In the genomic region with DNA sequence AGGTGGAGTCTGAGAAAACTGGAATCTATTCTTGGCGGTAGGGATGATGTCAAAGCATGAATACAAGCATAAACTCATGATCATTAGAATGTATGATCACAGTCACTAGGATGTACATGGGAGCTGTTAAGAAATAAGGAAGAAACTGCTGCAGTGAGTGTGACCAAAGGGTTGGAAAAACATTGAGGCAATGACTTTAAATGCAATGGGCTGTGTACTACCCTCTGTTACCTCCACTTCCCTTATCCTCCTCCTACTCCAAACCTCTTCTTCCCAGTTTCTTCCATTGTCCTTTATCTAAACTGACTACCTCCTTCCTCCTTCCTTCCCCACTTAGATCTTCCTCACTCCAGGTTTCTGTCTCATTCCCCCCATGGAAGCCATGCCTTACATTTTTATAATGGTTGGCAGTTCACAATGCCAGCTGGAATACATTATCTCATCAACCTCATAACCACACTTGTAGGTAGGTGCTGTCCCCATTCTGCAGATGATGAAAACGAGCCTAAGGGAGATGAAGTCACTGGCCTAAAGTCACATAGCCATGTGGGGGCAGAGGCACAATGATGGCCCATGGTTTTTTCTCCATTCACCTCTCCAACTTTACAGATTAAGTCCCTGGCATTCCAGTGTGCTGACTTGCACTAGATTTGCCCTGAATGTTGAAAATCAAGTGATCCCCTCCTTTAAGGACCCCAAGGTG, we compare ENCODE assay signal across 20 cellular contexts. TPM values are rescaled to one million over a fixed set of nuclear protein-coding genes. Genes with fewer than 3 reads are reported as not detected.
DNase-seq lines count a peak whose midpoint lies in the region; ATAC-seq lines count a peak whose summit lies in the region.
"Had no signal": no experiment of that assay in that cellular context is flagged by ENCODE, and none has a peak within 500 bp of the region (broad histone marks: within the 10 kb centered on the region; RNA-seq: fewer than 3 reads in every experiment).

No MANE protein-coding gene starts in this region.

- no peaks in the 10 kb centered on the region for H3K36me3 Mint-ChIP-seq in activated naive CD4-positive, alpha-beta T cell treated with anti-CD3 and anti-CD28 coated beads for 36 hours (ENCODE audit: low read depth)
- H3K36me3 Mint-ChIP-seq in activated naive CD4-positive, alpha-beta T cell treated with anti-CD3 and anti-CD28 coated beads, Interleukin-2, amount 10 ng/mL, durations not matched to agents 7 days and 5 days, result peaks cover 2% of the 10 kb centered on the region
- H3K36me3 Mint-ChIP-seq in activated T-cell treated with anti-CD3 and anti-CD28 coated beads, Interleukin-2, amount 50 U/mL, for 72 hours (ENCODE audit: insufficient read depth in 2 of 2), result peaks cover 4% of the 10 kb centered on the region in 2 donors
- H3K36me3 Mint-ChIP-seq in stimulated activated naive B cell treated with anti-CD40 and anti-IgM and Interleukin-4, amounts not matched to agents 10 μg/mL and 1 μg/mL and 100 μg/mL, for 72 hours, result no peaks in the 10 kb centered on the region
- H3K36me3 Mint-ChIP-seq: CD4-positive, alpha-beta memory T cell had no signal

- intact Hi-C loops in activated naive CD4-positive, alpha-beta T cell treated with anti-CD3 and anti-CD28 coated beads for 36 hours (cut with micrococcal nuclease), result loop anchor here (1.0 to 5.0 kb wide), 4 partner anchors 22 to 184 kb away; partner anchors contain the start of gene TNFSF15
- intact Hi-C loops in left ventricle myocardium superior (cut with micrococcal nuclease), result no loop called here

- no peaks in the 10 kb centered on the region for H3K9me3 Mint-ChIP-seq in activated naive CD4-positive, alpha-beta T cell treated with anti-CD3 and anti-CD28 coated beads for 36 hours
- H3K9me3 Mint-ChIP-seq in activated naive CD4-positive, alpha-beta T cell treated with anti-CD3 and anti-CD28 coated beads, Interleukin-2, amount 10 ng/mL, durations not matched to agents 7 days and 5 days, result peaks cover 2% of the 10 kb centered on the region
- H3K9me3 Mint-ChIP-seq in activated T-cell treated with anti-CD3 and anti-CD28 coated beads, Interleukin-2, amount 50 U/mL, for 72 hours, result peaks cover 0 to 2% of the 10 kb centered on the region in 2 donors
- H3K9me3 Mint-ChIP-seq in stimulated activated naive B cell treated with anti-CD40 and anti-IgM and Interleukin-4, amounts not matched to agents 10 μg/mL and 1 μg/mL and 100 μg/mL, for 72 hours, result peaks cover 3% of the 10 kb centered on the region in 2 donors
- H3K9me3 Mint-ChIP-seq: CD4-positive, alpha-beta memory T cell had no signal

- no peak for DNase-seq in activated CD4-positive, CD25-positive, alpha-beta regulatory T cell treated with anti-CD3 and anti-CD28 coated beads, Interleukin-2, amount 50 U/mL, for 72 hours
- peak; percentile 52 for DNase-seq in activated naive CD4-positive, alpha-beta T cell treated with anti-CD3 and anti-CD28 coated beads for 36 hours
- no peak for DNase-seq in activated naive CD4-positive, alpha-beta T cell treated with anti-CD3 and anti-CD28 coated beads, Interleukin-2, amount 10 ng/mL, durations not matched to agents 7 days and 5 days
- peak; percentile 22 to 42 for DNase-seq in activated T-cell treated with anti-CD3 and anti-CD28 coated beads, Interleukin-2, amount 50 U/mL, for 72 hours
- peak; percentile 22 for DNase-seq in stimulated activated naive B cell treated with anti-CD40 and anti-IgM and Interleukin-4, amounts not matched to agents 10 μg/mL and 1 μg/mL and 100 μg/mL, for 72 hours
- DNase-seq in left ventricle myocardium superior (no peak), dermis blood vessel endothelial cell (no peak)
- DNase-seq: BE2C; Calu3; CD4-positive, alpha-beta memory T cell; DMS53; H7; NCI-H1048; NCI-H1436 treated with DMSO at 0.1 percent for 48 hours; NCI-H2029 treated with DMSO at 0.1 percent for 48 hours; NCI-H2171 treated with DMSO at 0.1 percent for 48 hours; NCI-H748 treated with DMSO at 0.1 percent for 48 hours had no signal

- peaks cover 18% of the 10 kb centered on the region for H3K4me1 Mint-ChIP-seq in activated naive CD4-positive, alpha-beta T cell treated with anti-CD3 and anti-CD28 coated beads for 36 hours (ENCODE audit: low read depth)
- H3K4me1 Mint-ChIP-seq in activated naive CD4-positive, alpha-beta T cell treated with anti-CD3 and anti-CD28 coated beads, Interleukin-2, amount 10 ng/mL, durations not matched to agents 7 days and 5 days, result peaks cover 6% of the 10 kb centered on the region
- peaks cover 44% of the 10 kb centered on the region for H3K4me1 Mint-ChIP-seq in activated T-cell treated with anti-CD3 and anti-CD28 coated beads, Interleukin-2, amount 50 U/mL, for 72 hours (ENCODE audit: low read depth)
- H3K4me1 Mint-ChIP-seq in stimulated activated naive B cell treated with anti-CD40 and anti-IgM and Interleukin-4, amounts not matched to agents 10 μg/mL and 1 μg/mL and 100 μg/mL, for 72 hours, result peaks cover 8 to 9% of the 10 kb centered on the region in 2 donors

- ATAC-seq in activated CD4-positive, CD25-positive, alpha-beta regulatory T cell treated with anti-CD3 and anti-CD28 coated beads, Interleukin-2, amount 50 U/mL, for 24 hours, result peak; percentile 60 to 65
- ATAC-seq in activated T-cell treated with anti-CD3 and anti-CD28 coated beads, Interleukin-2, amount 50 U/mL, for 72 hours (replicated peaks in 1 of 2), result peak; percentile 97 to 99
- peak; percentile 91 to 98 for ATAC-seq in stimulated activated naive B cell treated with anti-CD40 and anti-IgM and Interleukin-4, amounts not matched to agents 10 μg/mL and 1 μg/mL and 100 μg/mL, for 72 hours (replicated peaks)
- no peak for ATAC-seq in left ventricle myocardium superior
- ATAC-seq: HepG2 had no signal

- H3K4me3 Mint-ChIP-seq in activated naive CD4-positive, alpha-beta T cell treated with anti-CD3 and anti-CD28 coated beads for 36 hours, result no peak overlapping the region
- H3K4me3 Mint-ChIP-seq in activated naive CD4-positive, alpha-beta T cell treated with anti-CD3 and anti-CD28 coated beads, Interleukin-2, amount 10 ng/mL, durations not matched to agents 7 days and 5 days, result no peak overlapping the region
- H3K4me3 Mint-ChIP-seq in activated T-cell treated with anti-CD3 and anti-CD28 coated beads, Interleukin-2, amount 50 U/mL, for 72 hours, result peak overlapping the region in 1 of 2 donors; percentile 25
- H3K4me3 Mint-ChIP-seq in stimulated activated naive B cell treated with anti-CD40 and anti-IgM and Interleukin-4, amounts not matched to agents 10 μg/mL and 1 μg/mL and 100 μg/mL, for 72 hours, result no peak overlapping the region
- H3K4me3 Mint-ChIP-seq: CD4-positive, alpha-beta memory T cell had no signal

- H3K27me3 Mint-ChIP-seq in activated naive CD4-positive, alpha-beta T cell treated with anti-CD3 and anti-CD28 coated beads for 36 hours (ENCODE audit: low read depth), result no peaks in the 10 kb centered on the region
- peaks cover 5% of the 10 kb centered on the region for H3K27me3 Mint-ChIP-seq in activated naive CD4-positive, alpha-beta T cell treated with anti-CD3 and anti-CD28 coated beads, Interleukin-2, amount 10 ng/mL, durations not matched to agents 7 days and 5 days
- peaks cover 20% of the 10 kb centered on the region for H3K27me3 Mint-ChIP-seq in activated T-cell treated with anti-CD3 and anti-CD28 coated beads, Interleukin-2, amount 50 U/mL, for 72 hours (ENCODE audit: low read depth)
- peaks cover 13 to 29% of the 10 kb centered on the region in 2 donors for H3K27me3 Mint-ChIP-seq in stimulated activated naive B cell treated with anti-CD40 and anti-IgM and Interleukin-4, amounts not matched to agents 10 μg/mL and 1 μg/mL and 100 μg/mL, for 72 hours
- H3K27me3 Mint-ChIP-seq: CD4-positive, alpha-beta memory T cell had no signal

- CTCF ChIA-PET in activated naive CD4-positive, alpha-beta T cell treated with anti-CD3 and anti-CD28 coated beads for 36 hours (lab: Charles Lee), result no interaction called here
- CTCF ChIA-PET in activated naive CD4-positive, alpha-beta T cell treated with anti-CD3 and anti-CD28 coated beads, Interleukin-2, amount 10 ng/mL, durations not matched to agents 7 days and 5 days (lab: Charles Lee), result interaction anchor here (0.6 kb wide), 1 partner anchor 62 kb away, joined by 3 read pairs; no protein-coding TSS in a partner anchor

- H3K27ac Mint-ChIP-seq in activated naive CD4-positive, alpha-beta T cell treated with anti-CD3 and anti-CD28 coated beads for 36 hours, result no peak overlapping the region
- H3K27ac Mint-ChIP-seq in activated naive CD4-positive, alpha-beta T cell treated with anti-CD3 and anti-CD28 coated beads, Interleukin-2, amount 10 ng/mL, durations not matched to agents 7 days and 5 days, result no peak overlapping the region
- no peak overlapping the region for H3K27ac Mint-ChIP-seq in activated T-cell treated with anti-CD3 and anti-CD28 coated beads, Interleukin-2, amount 50 U/mL, for 72 hours
- H3K27ac Mint-ChIP-seq in stimulated activated naive B cell treated with anti-CD40 and anti-IgM and Interleukin-4, amounts not matched to agents 10 μg/mL and 1 μg/mL and 100 μg/mL, for 72 hours, result no peak overlapping the region
- H3K27ac Mint-ChIP-seq: CD4-positive, alpha-beta memory T cell had no signal

RNA-seq across cellular contexts. Expression of gene TNFSF15, which starts 22.0 kb away (rescaled TPM):
- total RNA-seq in activated naive CD4-positive, alpha-beta T cell treated with anti-CD3 and anti-CD28 coated beads for 36 hours, result under 1 TPM; 0.62 to 0.74 TPM
- total RNA-seq in activated T-cell treated with anti-CD3 and anti-CD28 coated beads, Interleukin-2, amount 50 U/mL, for 72 hours, result under 1 TPM; 0.19 to 0.26 TPM
- not detected for total RNA-seq in left ventricle myocardium superior
- 2.0 and 5.4 TPM in 2 replicates for total RNA-seq in dermis blood vessel endothelial cell
- total RNA-seq: H7, NCI-H460 had no signal

Comparison
In these comparisons a context has a peak if more than half of its experiments do, and no peak if none do; other contexts are left out.
1. DNase-seq: peak in activated naive CD4-positive, alpha-beta T cell treated with anti-CD3 and anti-CD28 coated beads for 36 hours (single experiment), activated T-cell treated with anti-CD3 and anti-CD28 coated beads, Interleukin-2, amount 50 U/mL, for 72 hours (2 of 2) and stimulated activated naive B cell treated with anti-CD40 and anti-IgM and Interleukin-4, amounts not matched to agents 10 μg/mL and 1 μg/mL and 100 μg/mL, for 72 hours (single experiment); none in activated CD4-positive, CD25-positive, alpha-beta regulatory T cell treated with anti-CD3 and anti-CD28 coated beads, Interleukin-2, amount 50 U/mL, for 72 hours (single experiment), activated naive CD4-positive, alpha-beta T cell treated with anti-CD3 and anti-CD28 coated beads, Interleukin-2, amount 10 ng/mL, durations not matched to agents 7 days and 5 days (single experiment), left ventricle myocardium superior (single experiment) and dermis blood vessel endothelial cell (single experiment).